In genomic region chr18:77650799-77651385, GRCh38 we compare ENCODE assay signal across 8 cellular contexts.
DNase-seq lines count a peak whose midpoint lies in the region; ATAC-seq, FAIRE-seq and TF ChIP-seq lines count a peak whose summit lies in the region.

No MANE protein-coding gene starts in this region.

- POLR2A ChIA-PET in OCI-LY7 (lab: Charles Lee), result no interaction called here

- H4K20me1 ChIP-seq in OCI-LY7 (ENCODE audit: insufficient read depth, low read length), result no peaks in the 10 kb centered on the region

- BruUV-seq in OCI-LY7 (replicated peaks; lab: Mats Ljungman, UMichigan), result no TSS peak

- intact Hi-C loops in OCI-LY7 (cut with micrococcal nuclease; ENCODE audit: unreplicated experiment), result no loop called here
- intact Hi-C loops in pancreas (cut with DNase I), result loop anchor here in 1 of 3 donors (10.0 kb wide), 1 partner anchor 646 kb away; no protein-coding TSS in a partner anchor
- intact Hi-C loops in aorta (cut with DNase I), result no loop called here

- CTCF ChIA-PET in OCI-LY7 (lab: Charles Lee; ENCODE audit: unreplicated experiment), result no interaction called here

- H3K9me3 ChIP-seq in OCI-LY7 (ENCODE audit: low read length) (no peaks in the 10 kb centered on the region), pancreas (no peaks in the 10 kb centered on the region), aorta (ENCODE audit: control insufficient read depth, low read length) (peaks cover 2% of the 10 kb centered on the region)

- no peak for FAIRE-seq in D721Med (lab: Jason Lieb, UNC)
- FAIRE-seq in pancreas (lab: Jason Lieb, UNC), result no peak

- peak; percentile 70 for TF ChIP-seq CTCF in D721Med (IDR thresholded peaks at IDR 0.05; ENCODE audit: insufficient read depth, missing control alignments)
- peak; percentile 73 for TF ChIP-seq CTCF in OCI-LY7 (conservative IDR thresholded peaks at IDR 0.05; ENCODE audit: low read length)
- peak; percentile 94 to 98 (median 96) for TF ChIP-seq CTCF in pancreas (IDR thresholded peaks at IDR 0.05)

- no peaks in the 10 kb centered on the region for H3K9me2 ChIP-seq in OCI-LY7 (ENCODE audit: insufficient read depth, low read length)

- peaks cover 0 to 6% (median 0%) of the 10 kb centered on the region in 4 donors for H3K27me3 ChIP-seq in pancreas
- H3K27me3 ChIP-seq in aorta (ENCODE audit: control insufficient read depth in 1 of 2, insufficient read depth in 2 of 2, low read length in 1 of 2), result peaks cover 0 to 2% of the 10 kb centered on the region in 2 donors

- H3K4me2 ChIP-seq in OCI-LY7 (ENCODE audit: low read length), result no peak overlapping the region

- H3K4me3 ChIP-seq in OCI-LY7 (ENCODE audit: low read depth, low read length, poor library complexity, severe bottlenecking), result no peak overlapping the region
- H3K4me3 ChIP-seq in pancreas, result no peak overlapping the region
- no peak overlapping the region for H3K4me3 ChIP-seq in aorta (ENCODE audit: low read length in 2 of 2)

- peak; percentile 87 for ATAC-seq in GM21360 (IDR thresholded peaks at IDR 0.05; ENCODE audit: unreplicated experiment)
- peak; percentile 97 to 100 (median 99) for ATAC-seq in pancreas
- peak; percentile 71 for ATAC-seq in aorta (ENCODE audit: low FRiP score)

- no peak overlapping the region for H2AFZ ChIP-seq in OCI-LY7 (ENCODE audit: low read length)

- H3K36me3 ChIP-seq in OCI-LY7 (ENCODE audit: insufficient read depth, low read length) (no peaks in the 10 kb centered on the region), pancreas (no peaks in the 10 kb centered on the region), aorta (ENCODE audit: control insufficient read depth in 1 of 2, insufficient read depth in 2 of 2, low read length in 1 of 2) (no peaks in the 10 kb centered on the region)

- no peaks in the 10 kb centered on the region for H3K79me2 ChIP-seq in OCI-LY7 (ENCODE audit: insufficient read depth, low read depth, low read length)

- no peaks in the 10 kb centered on the region for H3K4me1 ChIP-seq in OCI-LY7 (ENCODE audit: insufficient read depth, low read length, poor library complexity, severe bottlenecking)
- peaks cover 0 to 3% (median 0%) of the 10 kb centered on the region in 3 donors for H3K4me1 ChIP-seq in pancreas
- no peaks in the 10 kb centered on the region for H3K4me1 ChIP-seq in aorta (ENCODE audit: control insufficient read depth in 1 of 2, insufficient read depth in 2 of 2, low read length in 2 of 2)

- DNase-seq in D721Med (ENCODE audit: insufficient read length, low spot score) (peak; percentile 96), HT1080 (ENCODE audit: low read depth) (peak; percentile 54), OCI-LY7 (ENCODE audit: low spot score) (peak; percentile 19), globus pallidus (ENCODE audit: low spot score) (peak; percentile 61), pancreas (peak; percentile 55 to 95 (median 82)), aorta (peak; percentile 72 to 88)
- peak; percentile 27 for DNase-seq in activated T-helper 9 cell treated with anti-CD3 and anti-CD28 coated beads, Interleukin-2, amount 50 U/mL, for 16 hours (ENCODE audit: low read depth)

- H3K27ac ChIP-seq in OCI-LY7 (ENCODE audit: low read depth, low read length, poor library complexity, severe bottlenecking) (no peak overlapping the region), pancreas (no peak overlapping the region), aorta (ENCODE audit: low read depth in 1 of 2, low read length in 2 of 2) (no peak overlapping the region)

- WGBS in pancreas, 2 donors, result 4% methylated on average over 28 of the region's 28 CpGs
- WGBS in aorta, 2 donors, result 10% methylated on average over 27 to 28 of the region's 28 CpGs

Comparison
In these comparisons a context has a peak if more than half of its experiments do, and no peak if none do; other contexts are left out.
1. DNase-seq: peak in every context shown above with its lines; median percentile 96 in D721Med; 82 in pancreas; 80 in aorta; 61 in globus pallidus; 54 in HT1080; 27 in activated T-helper 9 cell treated with anti-CD3 and anti-CD28 coated beads, Interleukin-2, amount 50 U/mL, for 16 hours; 19 in OCI-LY7.